Comparison of ENCODE assay signal across 19 cellular contexts in the genomic region with DNA sequence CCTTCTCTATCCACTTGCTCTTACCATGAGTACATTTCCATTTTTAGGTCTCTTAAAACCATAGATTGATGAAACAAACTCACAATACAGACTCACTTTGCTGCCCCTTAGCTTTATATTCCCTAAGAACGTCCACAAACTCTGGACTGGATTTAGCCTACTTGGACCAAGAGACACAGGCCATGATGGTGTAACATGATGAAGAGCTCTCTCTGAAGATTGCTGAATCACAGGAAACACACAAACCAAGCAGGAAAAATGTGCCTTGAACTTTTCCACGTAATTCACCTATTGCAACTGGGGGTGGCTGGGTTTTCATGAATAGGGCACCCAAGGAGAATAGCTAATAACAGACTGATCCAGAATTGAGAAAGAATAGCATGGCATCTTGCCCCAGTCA.
DNase-seq lines count a peak whose midpoint lies in the region; ATAC-seq, FAIRE-seq and TF ChIP-seq lines count a peak whose summit lies in the region.
"Had no signal": no experiment of that assay in that cellular context is flagged by ENCODE, and none has a peak within 500 bp of the region (broad histone marks: within the 10 kb centered on the region; RNA-seq: fewer than 3 reads in every experiment).

No MANE protein-coding gene starts in this region.

- no peak for TF ChIP-seq CTCF in HepG2 (CRISPR knock-in tag; IDR thresholded peaks at IDR 0.05)
- TF ChIP-seq CTCF in right lobe of liver (IDR thresholded peaks at IDR 0.05) = no peak
- TF ChIP-seq CTCF in endodermal cell (conservative IDR thresholded peaks at IDR 0.05) = no peak
- TF ChIP-seq CTCF in left lung (IDR thresholded peaks at IDR 0.05) = no peak
- TF ChIP-seq CTCF in upper lobe of right lung (IDR thresholded peaks at IDR 0.05) = no peak
- TF ChIP-seq CTCF in CD4-positive, alpha-beta T cell (IDR thresholded peaks at IDR 0.05) = no peak

- no peaks in the 10 kb centered on the region for H3K36me3 ChIP-seq in HepG2 (replicated peaks in 1 of 2; ENCODE audit: control insufficient read depth in 1 of 2, insufficient read depth in 2 of 2, low read length in 2 of 2)
- no peaks in the 10 kb centered on the region for H3K36me3 ChIP-seq in right lobe of liver
- H3K36me3 ChIP-seq in endodermal cell (ENCODE audit: control insufficient read depth, insufficient read depth, low read length) = no peaks in the 10 kb centered on the region
- no peaks in the 10 kb centered on the region for H3K36me3 ChIP-seq in left lung
- no peaks in the 10 kb centered on the region for H3K36me3 ChIP-seq in upper lobe of right lung
- H3K36me3 ChIP-seq: BLaER1 treated with 17β-estradiol and CSF1 and Interleukin-3, amounts not matched to agents 10 nM and 100 nM; HAP-1 had no signal

- intact Hi-C loops in HepG2 (cut with micrococcal nuclease; ENCODE audit: unreplicated experiment) = no loop called here
- intact Hi-C loops in right lobe of liver (cut with DNase I) = no loop called here
- intact Hi-C loops in left lung (cut with DNase I) = no loop called here
- intact Hi-C loops in upper lobe of right lung (cut with DNase I) = no loop called here
- intact Hi-C loops in CD4-positive, alpha-beta T cell (cut with DNase I, micrococcal nuclease) = no loop called here

- H3K4me1 ChIP-seq in HepG2 (ENCODE audit: insufficient read depth, low read length) = peaks cover 8% of the 10 kb centered on the region; the same call in 1 of the 2 replicates
- H3K4me1 ChIP-seq in right lobe of liver = peaks cover 0 to 9% (median 6%) of the 10 kb centered on the region in 4 donors
- no peaks in the 10 kb centered on the region for H3K4me1 ChIP-seq in endodermal cell (ENCODE audit: control insufficient read depth, insufficient read depth, low read length)
- no peaks in the 10 kb centered on the region for H3K4me1 ChIP-seq in left lung
- H3K4me1 ChIP-seq in upper lobe of right lung = no peaks in the 10 kb centered on the region
- H3K4me1 ChIP-seq: HAP-1 had no signal

- CTCF ChIA-PET in HepG2 (lab: Yijun Ruan, JAX; ENCODE audit: low intra/inter-chr PET ratio, low total read pairs) = no interaction called here
- CTCF ChIA-PET in CD4-positive, alpha-beta T cell (lab: Charles Lee) = no interaction called here

- no peak overlapping the region for H3K4me2 ChIP-seq in HepG2 (ENCODE audit: low read depth, low read length)
- H3K4me2 ChIP-seq: BLaER1 treated with 17β-estradiol and CSF1 and Interleukin-3, amounts not matched to agents 10 nM and 100 nM had no signal

- DNase-seq in HepG2 (ENCODE audit: low spot score) = no peak
- no peak for DNase-seq in right lobe of liver
- DNase-seq in endodermal cell = no peak
- DNase-seq in left lung = no peak
- no peak for DNase-seq in upper lobe of right lung
- no peak for DNase-seq in caudate nucleus (lab: John Stamatoyannopoulos, UW)
- DNase-seq in immature natural killer cell = no peak
- DNase-seq in CD4-positive, alpha-beta T cell = no peak
- DNase-seq: 8988T; CD8-positive, alpha-beta memory T cell; COR-L47; DMS79 treated with DMSO at 0.1 percent for 48 hours; GF-D8; IMR-90 had no signal

- H3K79me2 ChIP-seq in HepG2 (ENCODE audit: insufficient read depth, low read length) = no peaks in the 10 kb centered on the region

- ATAC-seq in HepG2 = no peak
- no peak for ATAC-seq in right lobe of liver
- ATAC-seq in left lung = peak; percentile 71
- ATAC-seq in upper lobe of right lung = peak; percentile 25
- ATAC-seq in CD4-positive, alpha-beta T cell (ENCODE audit: poor library complexity) = no peak
- ATAC-seq: K562 had no signal

- POLR2A ChIA-PET in HepG2 (lab: Yijun Ruan, JAX) = no interaction called here
- POLR2A ChIA-PET in CD4-positive, alpha-beta T cell (lab: Charles Lee) = no interaction called here

- TF ChIP-seq EP300 in HepG2 (IDR thresholded peaks at IDR 0.05; ENCODE audit: low read depth in 2 of 2, low read length in 2 of 2) (no peak), HepG2 (CRISPR knock-in tag; IDR thresholded peaks at IDR 0.05; ENCODE audit: borderline replicate concordance) (no peak)

- no peaks in the 10 kb centered on the region; a peak in 1 of 5 replicates for H3K27me3 ChIP-seq in HepG2 (ENCODE audit: control insufficient read depth in 1 of 2, insufficient read depth in 2 of 2, low read length in 2 of 2)
- H3K27me3 ChIP-seq in right lobe of liver = no peaks in the 10 kb centered on the region
- no peaks in the 10 kb centered on the region for H3K27me3 ChIP-seq in endodermal cell (ENCODE audit: control insufficient read depth, insufficient read depth, low read length, poor library complexity, severe bottlenecking)
- H3K27me3 ChIP-seq in left lung = no peaks in the 10 kb centered on the region
- H3K27me3 ChIP-seq in upper lobe of right lung = no peaks in the 10 kb centered on the region
- H3K27me3 ChIP-seq in CD4-positive, alpha-beta T cell (ENCODE audit: control insufficient read depth, insufficient read depth, low read length) = no peaks in the 10 kb centered on the region
- H3K27me3 ChIP-seq: BLaER1 treated with 17β-estradiol and CSF1 and Interleukin-3, amounts not matched to agents 10 nM and 100 nM had no signal

- TF ChIP-seq POLR2A in HepG2 (IDR thresholded peaks at IDR 0.05; ENCODE audit: insufficient read depth in 1 of 2, low read depth in 2 of 2, low read length in 2 of 2) = no peak
- TF ChIP-seq POLR2A in right lobe of liver (IDR thresholded peaks at IDR 0.05) = no peak

- H4K20me1 ChIP-seq in HepG2 (ENCODE audit: insufficient read depth, low read length) = no peaks in the 10 kb centered on the region
- H4K20me1 ChIP-seq: BLaER1 treated with 17β-estradiol and CSF1 and Interleukin-3, amounts not matched to agents 10 nM and 100 nM had no signal

- no peak for TF ChIP-seq RAD21 in HepG2 (CRISPR knock-in tag; IDR thresholded peaks at IDR 0.05)

- no peaks in the 10 kb centered on the region for H3K9me3 Mint-ChIP-seq in endodermal cell
- H3K9me3 Mint-ChIP-seq in immature natural killer cell = no peaks in the 10 kb centered on the region
- no peaks in the 10 kb centered on the region for H3K9me3 Mint-ChIP-seq in CD4-positive, alpha-beta T cell
- H3K9me3 Mint-ChIP-seq: CD8-positive, alpha-beta memory T cell had no signal

- no peaks in the 10 kb centered on the region for H3K27me3 Mint-ChIP-seq in endodermal cell (ENCODE audit: insufficient read depth)
- H3K27me3 Mint-ChIP-seq in immature natural killer cell (ENCODE audit: low read depth in 3 of 3) = peaks cover 0 to 8% (median 3%) of the 10 kb centered on the region in 3 donors
- peaks cover 39% of the 10 kb centered on the region for H3K27me3 Mint-ChIP-seq in CD4-positive, alpha-beta T cell

- H3K36me3 Mint-ChIP-seq in endodermal cell (ENCODE audit: low read depth) (no peaks in the 10 kb centered on the region), immature natural killer cell (no peaks in the 10 kb centered on the region)
- H3K36me3 Mint-ChIP-seq in CD4-positive, alpha-beta T cell (ENCODE audit: low read depth) = no peaks in the 10 kb centered on the region
- H3K36me3 Mint-ChIP-seq: CD8-positive, alpha-beta memory T cell had no signal

- H3K4me3 Mint-ChIP-seq in endodermal cell (no peak overlapping the region), immature natural killer cell (no peak overlapping the region)
- H3K4me3 Mint-ChIP-seq in CD4-positive, alpha-beta T cell = no peak overlapping the region
- H3K4me3 Mint-ChIP-seq: B cell; CD8-positive, alpha-beta memory T cell had no signal

- 0% methylated on average over 2 of the region's 2 CpGs for whole genome bisulfite sequencing in HepG2 (ENCODE audit: low lambda C conversion rate)
- WGBS in right lobe of liver (ENCODE audit: insufficient coverage, low coverage, low lambda C conversion rate, missing lambda C conversion rate) = 67% methylated on average over 2 of the region's 2 CpGs
- 91 to 100% methylated on average over 2 of the region's 2 CpGs for WGBS in endodermal cell (ENCODE audit: insufficient coverage in 1 of 2, insufficient read length in 1 of 2), 2 experiments

- H3K4me3 ChIP-seq in HepG2 (replicated peaks in 1 of 3; ENCODE audit: insufficient read depth in 1 of 3, low read depth in 2 of 3, low read length in 3 of 3) (no peak overlapping the region), right lobe of liver (no peak overlapping the region), endodermal cell (ENCODE audit: low read length) (no peak overlapping the region), left lung (no peak overlapping the region), upper lobe of right lung (no peak overlapping the region)
- H3K4me3 ChIP-seq: BLaER1 treated with 17β-estradiol and CSF1 and Interleukin-3, amounts not matched to agents 10 nM and 100 nM; HAP-1; K562 had no signal

- H3K9me3 ChIP-seq in HepG2 (ENCODE audit: low read length) (no peaks in the 10 kb centered on the region), right lobe of liver (no peaks in the 10 kb centered on the region), endodermal cell (ENCODE audit: control insufficient read depth, low read length) (no peaks in the 10 kb centered on the region), left lung (no peaks in the 10 kb centered on the region), upper lobe of right lung (no peaks in the 10 kb centered on the region)
- no peaks in the 10 kb centered on the region for H3K9me3 ChIP-seq in CD4-positive, alpha-beta T cell (ENCODE audit: control insufficient read depth, low read length)
- H3K9me3 ChIP-seq: BLaER1 treated with 17β-estradiol and CSF1 and Interleukin-3, amounts not matched to agents 10 nM and 100 nM; HAP-1 had no signal

- no peak for FAIRE-seq in HepG2 (lab: Jason Lieb, UNC)
- FAIRE-seq: H1, K562 had no signal

- no TSS peak for BruUV-seq in HepG2 (replicated peaks; lab: Mats Ljungman, UMichigan)

- no peak overlapping the region for H3K27ac Mint-ChIP-seq in endodermal cell
- H3K27ac Mint-ChIP-seq in immature natural killer cell = no peak overlapping the region
- no peak overlapping the region for H3K27ac Mint-ChIP-seq in CD4-positive, alpha-beta T cell
- H3K27ac Mint-ChIP-seq: B cell; CD8-positive, alpha-beta memory T cell had no signal

- in situ Hi-C loops in HepG2 (cut with HindIII; ENCODE audit: extremely low pct_ligation_motif_present, low pct_unique_long_range_greater_than_20kb) = no loop called here

- no peak overlapping the region for H2AFZ ChIP-seq in HepG2 (ENCODE audit: low read length)

- no peaks in the 10 kb centered on the region for H3K4me1 Mint-ChIP-seq in endodermal cell
- no peaks in the 10 kb centered on the region for H3K4me1 Mint-ChIP-seq in immature natural killer cell
- H3K4me1 Mint-ChIP-seq in CD4-positive, alpha-beta T cell (ENCODE audit: low read depth) = no peaks in the 10 kb centered on the region
- H3K4me1 Mint-ChIP-seq: B cell; CD8-positive, alpha-beta memory T cell had no signal

- H3K27ac ChIP-seq in HepG2 (ENCODE audit: extremely low read length, insufficient read depth, low read length) (no peak overlapping the region), right lobe of liver (no peak overlapping the region), endodermal cell (ENCODE audit: low read depth, low read length) (peak overlapping the region; percentile 81), left lung (no peak overlapping the region), upper lobe of right lung (no peak overlapping the region), caudate nucleus (ENCODE audit: low read depth, low read length) (no peak overlapping the region)
- no peak overlapping the region for H3K27ac ChIP-seq in CD4-positive, alpha-beta T cell (ENCODE audit: low read depth, low read length)
- H3K27ac ChIP-seq: BLaER1 treated with 17β-estradiol and CSF1 and Interleukin-3, amounts not matched to agents 10 nM and 100 nM had no signal

- H3K9ac ChIP-seq in HepG2 (ENCODE audit: insufficient read depth, low read depth, low read length) (no peak overlapping the region), endodermal cell (ENCODE audit: extremely low read depth, low read length, poor library complexity, severe bottlenecking) (no peak overlapping the region)
- H3K9ac ChIP-seq: BLaER1 treated with 17β-estradiol and CSF1 and Interleukin-3, amounts not matched to agents 10 nM and 100 nM had no signal

Comparison
In these comparisons a context has a peak if more than half of its experiments do, and no peak if none do; other contexts are left out.
1. ATAC-seq: peak in left lung (single experiment) and upper lobe of right lung (single experiment); none in HepG2 (single experiment), right lobe of liver (0 of 4) and CD4-positive, alpha-beta T cell (single experiment).